1 cellular context compared by ENCODE assay signal in the genomic region with DNA sequence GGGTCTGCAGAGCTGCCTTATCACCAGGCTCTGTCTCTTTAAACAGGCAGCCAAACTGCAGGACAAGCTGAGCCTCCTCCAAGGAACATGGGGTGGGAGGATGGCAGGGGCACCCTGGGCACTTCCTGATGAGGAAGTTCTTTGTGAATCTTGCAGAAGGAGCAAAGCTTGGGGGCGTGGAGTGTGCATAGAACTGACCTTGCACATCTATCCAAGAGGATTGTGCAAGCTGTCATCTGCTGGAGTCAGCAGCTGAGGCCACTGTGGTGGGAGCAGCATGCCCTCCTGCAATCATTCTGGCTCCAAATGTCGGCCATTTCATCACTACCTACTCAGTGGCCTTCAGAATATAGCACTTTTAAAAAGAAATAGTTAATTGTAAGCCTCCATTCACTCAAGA.
TF ChIP-seq lines count a peak whose summit lies in the region.

No MANE protein-coding gene starts in this region.

TF ChIP-seq in H1, 55 proteins besides CTCF, POLR2A, EP300 and RAD21 (continued from another document):
- TF ChIP-seq CTBP2 (IDR thresholded peaks at IDR 0.05; ENCODE audit: borderline replicate concordance, insufficient read depth, insufficient read length, low read length) (no peak), RBBP5 (IDR thresholded peaks at IDR 0.05; ENCODE audit: borderline replicate concordance, low read depth, low read length) (no peak)
